25 cellular contexts compared by ENCODE assay signal in genomic region chr20:49119972-49120371, GRCh38.
"Had no signal": no experiment of that assay in that cellular context is flagged by ENCODE, and none has a peak within 500 bp of the region (broad histone marks: within the 10 kb centered on the region; RNA-seq: fewer than 3 reads in every experiment).

No MANE protein-coding gene starts in this region.

- H3K27ac Mint-ChIP-seq: activated CD4-positive, alpha-beta memory T cell treated with anti-CD3 and anti-CD28 coated beads, Interleukin-2, amount 10 ng/mL, durations not matched to agents 7 days and 5 days; mesothelial cell of epicardium; T-cell had no signal

- H3K27ac ChIP-seq: left lung, testis, uterus had no signal

- H3K9me3 ChIP-seq: left lung, testis, uterus had no signal

- ATAC-seq: esophagus mucosa, left lung, natural killer cell, right cardiac atrium, T-cell had no signal

- H3K4me1 ChIP-seq: left lung, testis, uterus had no signal

- H3K4me3 ChIP-seq: left lung, lung, testis, uterus had no signal

- H3K4me3 Mint-ChIP-seq: activated CD4-positive, alpha-beta memory T cell treated with anti-CD3 and anti-CD28 coated beads, Interleukin-2, amount 10 ng/mL, durations not matched to agents 7 days and 5 days; brain; mesothelial cell of epicardium; natural killer cell; T-cell had no signal

- H3K36me3 ChIP-seq: uterus had no signal

- H3K4me1 Mint-ChIP-seq: activated CD4-positive, alpha-beta memory T cell treated with anti-CD3 and anti-CD28 coated beads, Interleukin-2, amount 10 ng/mL, durations not matched to agents 7 days and 5 days; brain; natural killer cell; T-cell had no signal

- H3K27me3 Mint-ChIP-seq: activated CD4-positive, alpha-beta memory T cell treated with anti-CD3 and anti-CD28 coated beads, Interleukin-2, amount 10 ng/mL, durations not matched to agents 7 days and 5 days; brain; T-cell had no signal

- H3K9me3 Mint-ChIP-seq: activated CD4-positive, alpha-beta memory T cell treated with anti-CD3 and anti-CD28 coated beads, Interleukin-2, amount 10 ng/mL, durations not matched to agents 7 days and 5 days; brain; mesothelial cell of epicardium; natural killer cell; T-cell had no signal

- DNase-seq: activated CD4-positive, alpha-beta memory T cell treated with anti-CD3 and anti-CD28 coated beads, Interleukin-2, amount 10 ng/mL, durations not matched to agents 7 days and 5 days; activated CD4-positive, alpha-beta T cell treated with anti-CD3 and anti-CD28 coated beads for 4 hours; activated CD4-positive, CD25-positive, alpha-beta regulatory T cell; activated gamma-delta T cell; activated naive CD4-positive, alpha-beta T cell treated with anti-CD3 and anti-CD28 coated beads, Interleukin-2, amount 50 U/mL, for 16 hours; aorta; caudate nucleus; effector memory CD4-positive, alpha-beta T cell; foreskin melanocyte; hippocampal formation; kidney glomerular epithelial cell; left lung; natural killer cell; right cardiac atrium; stimulated activated CD4-positive, alpha-beta T cell treated with anti-CD3 and anti-CD28 coated beads, Interleukin-12 subunit alpha, Interleukin-12 subunit beta, amount 100 ng/mL, for 4 hours; stimulated activated CD4-positive, alpha-beta T cell treated with anti-CD3 and anti-CD28 coated beads, Interleukin-4, amount 100 ng/mL, for 4 hours; T-cell; T1000; testis; trophoblast cell; uterus had no signal

- H3K27me3 ChIP-seq: left lung, testis, uterus had no signal
